Comparison of ENCODE assay signal across 14 cellular contexts in genomic region chr5:95803271-95804148, GRCh38. TPM values are rescaled to one million over a fixed set of nuclear protein-coding genes. Genes with fewer than 3 reads are reported as not detected.
A peak's percentile ranks its signal among the peaks of the same experiment; 100 is the strongest.
DNase-seq lines count a peak whose midpoint lies in the region; ATAC-seq lines count a peak whose summit lies in the region.
"Had no signal": no experiment of that assay in that cellular context is flagged by ENCODE, and none has a peak within 500 bp of the region (broad histone marks: within the 10 kb centered on the region; RNA-seq: fewer than 3 reads in every experiment).

No MANE protein-coding gene starts in this region.

- ATAC-seq in left lobe of liver (peak; percentile 76), GM21825 (IDR thresholded peaks at IDR 0.05; ENCODE audit: unreplicated experiment) (no peak), GM18907 (IDR thresholded peaks at IDR 0.05; ENCODE audit: unreplicated experiment) (no peak)
- no peak for ATAC-seq in stimulated activated memory B cell treated with anti-CD40 and anti-IgM and Interleukin-4, amounts not matched to agents 10 μg/mL and 1 μg/mL and 100 μg/mL, for 72 hours
- ATAC-seq: activated CD4-positive, alpha-beta T cell treated with anti-CD3 and anti-CD28 coated beads for 36 hours had no signal

- no peak overlapping the region for H3K4me3 Mint-ChIP-seq in stimulated activated memory B cell treated with anti-CD40 and anti-IgM and Interleukin-4, amounts not matched to agents 10 μg/mL and 1 μg/mL and 100 μg/mL, for 72 hours
- H3K4me3 Mint-ChIP-seq: activated CD4-positive, alpha-beta T cell treated with anti-CD3 and anti-CD28 coated beads for 36 hours had no signal

- peaks cover 9% of the 10 kb centered on the region for H3K4me1 Mint-ChIP-seq in stimulated activated memory B cell treated with anti-CD40 and anti-IgM and Interleukin-4, amounts not matched to agents 10 μg/mL and 1 μg/mL and 100 μg/mL, for 72 hours

- H3K9me3 Mint-ChIP-seq in stimulated activated memory B cell treated with anti-CD40 and anti-IgM and Interleukin-4, amounts not matched to agents 10 μg/mL and 1 μg/mL and 100 μg/mL, for 72 hours = peaks cover 3% of the 10 kb centered on the region
- H3K9me3 Mint-ChIP-seq: immature natural killer cell had no signal

- no peaks in the 10 kb centered on the region for H3K36me3 Mint-ChIP-seq in stimulated activated memory B cell treated with anti-CD40 and anti-IgM and Interleukin-4, amounts not matched to agents 10 μg/mL and 1 μg/mL and 100 μg/mL, for 72 hours

- DNase-seq in LHCN-M2 (ENCODE audit: low read depth) (peak; percentile 34), glomerular visceral epithelial cell (ENCODE audit: extremely low spot score) (peak; percentile 59), left lobe of liver (ENCODE audit: low spot score) (no peak), renal cortical epithelial cell (ENCODE audit: low read depth) (peak; percentile 93), NCI-H524 treated with DMSO at 0.1 percent for 48 hours (lab: John Stamatoyannopoulos, UW) (no peak)
- DNase-seq: activated CD4-positive, alpha-beta T cell treated with anti-CD3 and anti-CD28 coated beads for 36 hours; activated gamma-delta T cell treated with Interleukin-2 at 50 U/mL for 16 hours; anterior cingulate cortex; immature natural killer cell; NCI-H1694 treated with DMSO at 0.1 percent for 48 hours; NCI-H510A treated with DMSO at 0.1 percent for 48 hours had no signal

- no peaks in the 10 kb centered on the region for H3K27me3 Mint-ChIP-seq in stimulated activated memory B cell treated with anti-CD40 and anti-IgM and Interleukin-4, amounts not matched to agents 10 μg/mL and 1 μg/mL and 100 μg/mL, for 72 hours
- H3K27me3 Mint-ChIP-seq: activated CD4-positive, alpha-beta T cell treated with anti-CD3 and anti-CD28 coated beads for 36 hours had no signal

- H3K27ac Mint-ChIP-seq in stimulated activated memory B cell treated with anti-CD40 and anti-IgM and Interleukin-4, amounts not matched to agents 10 μg/mL and 1 μg/mL and 100 μg/mL, for 72 hours = no peak overlapping the region
- H3K27ac Mint-ChIP-seq: activated CD4-positive, alpha-beta T cell treated with anti-CD3 and anti-CD28 coated beads for 36 hours had no signal

RNA-seq across cellular contexts. Expression of gene GLRX, which starts 19.0 kb away (rescaled TPM):
- total RNA-seq in LHCN-M2 (2014; rRNA removed) (108 and 119 TPM in 2 replicates), left lobe of liver (41.3 TPM), renal cortical epithelial cell (43.6 and 74.3 TPM in 2 replicates)
- polyA plus RNA-seq in LHCN-M2 (2012) = 180 TPM

Comparison
In these comparisons a context has a peak if more than half of its experiments do, and no peak if none do; other contexts are left out.
1. DNase-seq: peak in LHCN-M2 (single experiment), glomerular visceral epithelial cell (single experiment) and renal cortical epithelial cell (single experiment); none in left lobe of liver (single experiment) and NCI-H524 treated with DMSO at 0.1 percent for 48 hours (single experiment).